1 cellular context compared by ENCODE assay signal in genomic region chr15:75204340-75205063, GRCh38.
TF ChIP-seq lines count a peak whose summit lies in the region.

No MANE protein-coding gene starts in this region.

TF ChIP-seq in HepG2, 621 proteins besides CTCF, POLR2A, EP300 and RAD21 (continued from another document and continues in another):
- no peak for TF ChIP-seq PRDM15 (CRISPR knock-in tag; IDR thresholded peaks at IDR 0.05)
- TF ChIP-seq ZNF350 (CRISPR knock-in tag; IDR thresholded peaks at IDR 0.05; ENCODE audit: borderline replicate concordance, low read depth): peak; percentile 78; the same call in 1 of the 2 replicates
- TF ChIP-seq HMGXB4 (CRISPR knock-in tag; IDR thresholded peaks at IDR 0.05; ENCODE audit: borderline replicate concordance in 1 of 2, low read depth in 1 of 2): peak; percentile 68 to 70
- TF ChIP-seq SSRP1 (CRISPR knock-in tag; IDR thresholded peaks at IDR 0.05): peak; percentile 61; the same call in 1 of the 2 replicates
- peak; percentile 80; the same call in 1 of the 2 replicates for TF ChIP-seq NR0B2 (CRISPR knock-in tag; IDR thresholded peaks at IDR 0.05)
- TF ChIP-seq ZNF572 (CRISPR knock-in tag; IDR thresholded peaks at IDR 0.05): 0 out of 2 replicates have a peak, but pooled peaks have one; percentile 48
- TF ChIP-seq ZFP36 (IDR thresholded peaks at IDR 0.05; ENCODE audit: borderline replicate concordance, low read depth, low read length, partially characterized antibody): no peak
- TF ChIP-seq SOX5 (CRISPR knock-in tag; IDR thresholded peaks at IDR 0.05; ENCODE audit: borderline replicate concordance): 0 out of 2 replicates have a peak, but pooled peaks have one; percentile 15
- TF ChIP-seq ZNF879 (CRISPR knock-in tag; IDR thresholded peaks at IDR 0.05): no peak
- TF ChIP-seq JARID2 (CRISPR knock-in tag; IDR thresholded peaks at IDR 0.05; ENCODE audit: insufficient replicate concordance): no peak
- no peak for TF ChIP-seq DBP (CRISPR knock-in tag; IDR thresholded peaks at IDR 0.05; ENCODE audit: not compliant biosample characterization)
- TF ChIP-seq ZNF609 (CRISPR knock-in tag; IDR thresholded peaks at IDR 0.05; ENCODE audit: borderline replicate concordance): peak; percentile 50
- TF ChIP-seq CCAR2 (optimal IDR thresholded peaks at IDR 0.05; ENCODE audit: low read depth, low read length): no peak
- peak; percentile 27; the same call in 1 of the 2 replicates for TF ChIP-seq BCL6 (CRISPR knock-in tag; IDR thresholded peaks at IDR 0.05)
- no peak for TF ChIP-seq SIN3A (IDR thresholded peaks at IDR 0.05; ENCODE audit: borderline replicate concordance, low read depth, low read length)
- TF ChIP-seq ZBTB38 (CRISPR knock-in tag; IDR thresholded peaks at IDR 0.05): peak; percentile 51; the same call in 1 of the 2 replicates
- peak; percentile 78; the same call in 1 of the 2 replicates for TF ChIP-seq KLF12 (CRISPR knock-in tag; IDR thresholded peaks at IDR 0.05; ENCODE audit: borderline replicate concordance)
- no peak for TF ChIP-seq IRX3 (CRISPR knock-in tag; IDR thresholded peaks at IDR 0.05; ENCODE audit: borderline replicate concordance, low read depth)
- no peak for TF ChIP-seq RNF2 (conservative IDR thresholded peaks at IDR 0.05; ENCODE audit: low read depth)
- no peak for TF ChIP-seq ZSCAN5A (CRISPR knock-in tag; IDR thresholded peaks at IDR 0.05; ENCODE audit: borderline replicate concordance)
- TF ChIP-seq SMAD3 (CRISPR knock-in tag; IDR thresholded peaks at IDR 0.05): 0 out of 2 replicates have a peak, but pooled peaks have one; percentile 64
- no peak for TF ChIP-seq ZFP82 (CRISPR knock-in tag; IDR thresholded peaks at IDR 0.05; ENCODE audit: borderline replicate concordance)
- TF ChIP-seq KDM2A (CRISPR knock-in tag; IDR thresholded peaks at IDR 0.05; ENCODE audit: borderline replicate concordance, low read depth): 0 out of 2 replicates have a peak, but pooled peaks have one; percentile 48
- no peak for TF ChIP-seq ZFYVE20 (CRISPR knock-in tag; IDR thresholded peaks at IDR 0.05; ENCODE audit: borderline replicate concordance, low read depth)
- no peak for TF ChIP-seq ZBTB1 (CRISPR knock-in tag; IDR thresholded peaks at IDR 0.05; ENCODE audit: borderline replicate concordance)
- TF ChIP-seq PREB (CRISPR knock-in tag; IDR thresholded peaks at IDR 0.05): 0 out of 2 replicates have a peak, but pooled peaks have one; percentile 69
- TF ChIP-seq ISX (CRISPR knock-in tag; conservative IDR thresholded peaks at IDR 0.05): no peak
- no peak for TF ChIP-seq ZKSCAN1 (IDR thresholded peaks at IDR 0.05; ENCODE audit: low read length)
- TF ChIP-seq DR1 (CRISPR knock-in tag; IDR thresholded peaks at IDR 0.05): no peak; the same call in 1 of the 2 replicates
- 0 out of 2 replicates have a peak, but pooled peaks have one; percentile 40 for TF ChIP-seq ZNF253 (CRISPR knock-in tag; IDR thresholded peaks at IDR 0.05; ENCODE audit: borderline replicate concordance)
- no peak; the same call in 1 of the 2 replicates for TF ChIP-seq MEIS1 (CRISPR knock-in tag; IDR thresholded peaks at IDR 0.05; ENCODE audit: borderline replicate concordance)
- TF ChIP-seq NKX3-1 (CRISPR knock-in tag; IDR thresholded peaks at IDR 0.05): no peak
- no peak for TF ChIP-seq ELF4 (CRISPR knock-in tag; IDR thresholded peaks at IDR 0.05; ENCODE audit: borderline replicate concordance)
- 0 out of 2 replicates have a peak, but pooled peaks have one; percentile 17 for TF ChIP-seq MEF2D (CRISPR knock-in tag; IDR thresholded peaks at IDR 0.05)
- TF ChIP-seq MEIS2 (CRISPR knock-in tag; IDR thresholded peaks at IDR 0.05): no peak; the same call in 1 of the 2 replicates
- TF ChIP-seq ZNF672 (CRISPR knock-in tag; IDR thresholded peaks at IDR 0.05): no peak
- peak; percentile 61 for TF ChIP-seq ERF (CRISPR knock-in tag; IDR thresholded peaks at IDR 0.05)
- no peak for TF ChIP-seq TIGD3 (CRISPR knock-in tag; IDR thresholded peaks at IDR 0.05; ENCODE audit: borderline replicate concordance)
- TF ChIP-seq MED8 (CRISPR knock-in tag; IDR thresholded peaks at IDR 0.05; ENCODE audit: insufficient replicate concordance): no peak
- TF ChIP-seq SP5 (CRISPR knock-in tag; IDR thresholded peaks at IDR 0.05; ENCODE audit: borderline replicate concordance, low read depth): no peak; the same call in 1 of the 2 replicates
- peak; percentile 37; the same call in 1 of the 2 replicates for TF ChIP-seq HIC2 (CRISPR knock-in tag; IDR thresholded peaks at IDR 0.05; ENCODE audit: low read depth)
- TF ChIP-seq MIER3 (CRISPR knock-in tag; IDR thresholded peaks at IDR 0.05; ENCODE audit: borderline replicate concordance): peak; percentile 39; the same call in 1 of the 2 replicates
- TF ChIP-seq ZNF143 (CRISPR knock-in tag; IDR thresholded peaks at IDR 0.05): 0 out of 2 replicates have a peak, but pooled peaks have one; percentile 14
- TF ChIP-seq ZNF576 (CRISPR knock-in tag; IDR thresholded peaks at IDR 0.05): no peak
- TF ChIP-seq GATAD2A (CRISPR knock-in tag; IDR thresholded peaks at IDR 0.05): peak; percentile 61; the same call in 1 of the 2 replicates
- TF ChIP-seq ZNF430 (CRISPR knock-in tag; IDR thresholded peaks at IDR 0.05): no peak
